ENCODE assay signal across 12 cellular contexts in the genomic region with DNA sequence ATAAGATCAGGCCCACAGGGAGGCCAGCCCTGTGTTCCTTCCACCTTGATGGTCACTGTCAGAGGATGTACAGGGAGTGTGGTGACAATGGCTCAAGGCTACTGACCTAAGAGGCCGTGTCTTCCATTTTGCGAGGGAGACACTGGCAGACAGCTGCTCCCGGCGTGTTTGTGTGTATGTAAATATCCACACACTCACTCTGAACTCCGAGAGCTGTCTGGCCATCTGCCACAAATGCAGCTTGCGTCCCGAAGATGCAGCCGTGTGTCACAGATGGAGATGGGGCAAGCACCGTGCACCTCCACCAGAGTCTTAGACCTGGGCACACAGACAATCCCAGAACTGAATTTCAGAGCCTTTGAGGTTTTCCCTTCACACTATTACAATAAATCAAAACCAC.
"Had no signal": no experiment of that assay in that cellular context is flagged by ENCODE, and none has a peak within 500 bp of the region (broad histone marks: within the 10 kb centered on the region; RNA-seq: fewer than 3 reads in every experiment).

No MANE protein-coding gene starts in this region.

- H3K36me3 ChIP-seq: upper lobe of left lung had no signal

- H3K4me1 Mint-ChIP-seq: activated CD4-positive, alpha-beta T cell treated with anti-CD3 and anti-CD28 coated beads, Interleukin-2, amount 10 ng/mL, durations not matched to agents 7 days and 5 days; activated naive CD8-positive, alpha-beta T cell treated with anti-CD3 and anti-CD28 coated beads for 36 hours had no signal

- H3K27me3 ChIP-seq: body of pancreas, upper lobe of left lung had no signal

- DNase-seq: activated CD4-positive, alpha-beta T cell treated with anti-CD3 and anti-CD28 coated beads, Interleukin-2, amount 10 ng/mL, durations not matched to agents 7 days and 5 days; activated CD4-positive, CD25-positive, alpha-beta regulatory T cell; activated naive CD8-positive, alpha-beta T cell treated with anti-CD3 and anti-CD28 coated beads for 36 hours; body of pancreas; caudate nucleus; mesendoderm; stimulated activated naive CD8-positive, alpha-beta T cell treated with anti-CD3 and anti-CD28 coated beads, Interleukin-15, amount 100 ng/mL, for 72 hours; upper lobe of left lung had no signal

- H3K9me3 Mint-ChIP-seq: activated CD4-positive, alpha-beta T cell treated with anti-CD3 and anti-CD28 coated beads, Interleukin-2, amount 10 ng/mL, durations not matched to agents 7 days and 5 days; activated naive CD8-positive, alpha-beta T cell treated with anti-CD3 and anti-CD28 coated beads for 36 hours had no signal

- H3K27ac Mint-ChIP-seq: activated CD4-positive, alpha-beta T cell treated with anti-CD3 and anti-CD28 coated beads, Interleukin-2, amount 10 ng/mL, durations not matched to agents 7 days and 5 days; activated naive CD8-positive, alpha-beta T cell treated with anti-CD3 and anti-CD28 coated beads for 36 hours; activated T-helper 1 cell treated with anti-CD3 and anti-CD28 coated beads, Interleukin-12 subunit alpha, Interleukin-12 subunit beta, Interleukin-2, Interleukin-4 antibody, amounts not matched to agents 30 ng/mL and 10 ng/mL and 1 ng/mL, durations not matched to agents 14 hours and 24 hours and 36 hours; natural killer cell treated with Interleukin-12 subunit alpha and Interleukin-12 subunit beta and Interleukin-15 and Interleukin-18, amount 100 ng/mL, for 72 hours had no signal

- H3K27ac ChIP-seq: body of pancreas, upper lobe of left lung had no signal

- H3K4me3 ChIP-seq: body of pancreas, upper lobe of left lung had no signal

- H3K27me3 Mint-ChIP-seq: activated CD4-positive, alpha-beta T cell treated with anti-CD3 and anti-CD28 coated beads, Interleukin-2, amount 10 ng/mL, durations not matched to agents 7 days and 5 days; activated naive CD8-positive, alpha-beta T cell treated with anti-CD3 and anti-CD28 coated beads for 36 hours; stimulated activated naive CD8-positive, alpha-beta T cell treated with anti-CD3 and anti-CD28 coated beads, Interleukin-15, amount 100 ng/mL, for 72 hours had no signal

- H3K9me3 ChIP-seq: body of pancreas, upper lobe of left lung had no signal

- ATAC-seq: body of pancreas; esophagus mucosa; natural killer cell treated with Interleukin-12 subunit alpha and Interleukin-12 subunit beta and Interleukin-15 and Interleukin-18, amount 100 ng/mL, for 72 hours; sciatic nerve; stimulated activated naive CD8-positive, alpha-beta T cell treated with anti-CD3 and anti-CD28 coated beads, Interleukin-15, amount 100 ng/mL, for 72 hours had no signal

- H3K4me3 Mint-ChIP-seq: activated CD4-positive, alpha-beta T cell treated with anti-CD3 and anti-CD28 coated beads, Interleukin-2, amount 10 ng/mL, durations not matched to agents 7 days and 5 days; activated naive CD8-positive, alpha-beta T cell treated with anti-CD3 and anti-CD28 coated beads for 36 hours; activated T-helper 1 cell treated with anti-CD3 and anti-CD28 coated beads, Interleukin-12 subunit alpha, Interleukin-12 subunit beta, Interleukin-2, Interleukin-4 antibody, amounts not matched to agents 30 ng/mL and 10 ng/mL and 1 ng/mL, durations not matched to agents 14 hours and 24 hours and 36 hours; natural killer cell treated with Interleukin-12 subunit alpha and Interleukin-12 subunit beta and Interleukin-15 and Interleukin-18, amount 100 ng/mL, for 72 hours; stimulated activated naive CD8-positive, alpha-beta T cell treated with anti-CD3 and anti-CD28 coated beads, Interleukin-15, amount 100 ng/mL, for 72 hours had no signal

- H3K36me3 Mint-ChIP-seq: activated naive CD8-positive, alpha-beta T cell treated with anti-CD3 and anti-CD28 coated beads for 36 hours; natural killer cell treated with Interleukin-12 subunit alpha and Interleukin-12 subunit beta and Interleukin-15 and Interleukin-18, amount 100 ng/mL, for 72 hours had no signal

- H3K4me1 ChIP-seq: body of pancreas, upper lobe of left lung had no signal
